1 cellular context compared by ENCODE assay signal in the genomic region with DNA sequence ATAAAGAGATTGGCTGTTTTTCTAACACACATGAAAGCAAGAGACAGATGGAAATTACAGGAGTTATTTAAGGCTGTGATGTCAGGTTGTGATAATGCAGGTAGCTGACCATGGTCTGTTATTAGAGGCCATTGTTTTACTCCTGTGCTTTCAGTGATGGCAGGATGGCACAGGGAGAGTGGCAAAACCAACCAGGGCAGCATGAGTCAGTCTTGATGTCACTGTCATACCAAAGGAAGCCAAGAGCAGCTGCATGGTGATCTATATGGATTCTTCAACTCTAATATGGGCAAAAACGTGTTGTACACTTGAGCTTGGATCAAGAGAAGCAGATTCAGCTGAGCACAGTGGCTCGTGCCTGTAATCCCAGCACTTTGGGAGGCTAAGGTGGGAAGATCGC.
TF ChIP-seq lines count a peak whose summit lies in the region.

No MANE protein-coding gene starts in this region.

TF ChIP-seq in HepG2, 621 proteins besides CTCF, POLR2A, EP300 and RAD21 (continued from another document):
- TF ChIP-seq, protein P1, sequence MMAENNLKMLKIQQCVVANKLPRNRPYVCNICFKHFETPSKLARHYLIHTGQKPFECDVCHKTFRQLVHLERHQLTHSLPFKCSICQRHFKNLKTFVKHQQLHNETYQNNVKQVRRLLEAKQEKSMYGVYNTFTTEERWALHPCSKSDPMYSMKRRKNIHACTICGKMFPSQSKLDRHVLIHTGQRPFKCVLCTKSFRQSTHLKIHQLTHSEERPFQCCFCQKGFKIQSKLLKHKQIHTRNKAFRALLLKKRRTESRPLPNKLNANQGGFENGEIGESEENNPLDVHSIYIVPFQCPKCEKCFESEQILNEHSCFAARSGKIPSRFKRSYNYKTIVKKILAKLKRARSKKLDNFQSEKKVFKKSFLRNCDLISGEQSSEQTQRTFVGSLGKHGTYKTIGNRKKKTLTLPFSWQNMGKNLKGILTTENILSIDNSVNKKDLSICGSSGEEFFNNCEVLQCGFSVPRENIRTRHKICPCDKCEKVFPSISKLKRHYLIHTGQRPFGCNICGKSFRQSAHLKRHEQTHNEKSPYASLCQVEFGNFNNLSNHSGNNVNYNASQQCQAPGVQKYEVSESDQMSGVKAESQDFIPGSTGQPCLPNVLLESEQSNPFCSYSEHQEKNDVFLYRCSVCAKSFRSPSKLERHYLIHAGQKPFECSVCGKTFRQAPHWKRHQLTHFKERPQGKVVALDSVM (CRISPR knock-in tag; IDR thresholded peaks at IDR 0.05): no peak
- TF ChIP-seq, protein P2, sequence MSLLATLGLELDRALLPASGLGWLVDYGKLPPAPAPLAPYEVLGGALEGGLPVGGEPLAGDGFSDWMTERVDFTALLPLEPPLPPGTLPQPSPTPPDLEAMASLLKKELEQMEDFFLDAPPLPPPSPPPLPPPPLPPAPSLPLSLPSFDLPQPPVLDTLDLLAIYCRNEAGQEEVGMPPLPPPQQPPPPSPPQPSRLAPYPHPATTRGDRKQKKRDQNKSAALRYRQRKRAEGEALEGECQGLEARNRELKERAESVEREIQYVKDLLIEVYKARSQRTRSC (CRISPR knock-in tag; IDR thresholded peaks at IDR 0.05; ENCODE audit: low read depth): no peak
- TF ChIP-seq ZNF225 (CRISPR knock-in tag; IDR thresholded peaks at IDR 0.05): no peak
